Comparison of ENCODE assay signal across 22 cellular contexts in genomic region chr2:16028644-16029043, GRCh38.
"Had no signal": no experiment of that assay in that cellular context is flagged by ENCODE, and none has a peak within 500 bp of the region (broad histone marks: within the 10 kb centered on the region; RNA-seq: fewer than 3 reads in every experiment).

No MANE protein-coding gene starts in this region.

- H3K9me3 ChIP-seq: MG63, SJSA1, SK-N-SH had no signal

- H3K27me3 ChIP-seq: MG63, SJSA1 had no signal

- H3K36me3 ChIP-seq: MG63, SJSA1 had no signal

- H3K9me2 ChIP-seq: SK-N-SH had no signal

- H3K27ac ChIP-seq: SJSA1 had no signal

- DNase-seq: IMR-90, Karpas-422, KG1, MG63, NCI-H1092 treated with DMSO at 0.1 percent for 48 hours, NCI-H1436, NCI-H187, NCI-H2029, NCI-H2081 treated with DMSO at 0.1 percent for 48 hours, NCI-H2171, NCI-H226, NCI-H446, NCI-H510A, NCI-H524 treated with DMSO at 0.1 percent for 48 hours, NCI-H69, NCI-H774, Right ventricle myocardium superior, RPMI8226, SIG-M5, SK-N-SH had no signal

- H3K9ac ChIP-seq: SK-N-SH had no signal

- H3K4me2 ChIP-seq: SK-N-SH had no signal

- ATAC-seq: HepG2 had no signal

- H3K4me1 ChIP-seq: SJSA1 had no signal

- H3K4me3 ChIP-seq: MG63, SJSA1 had no signal
